Comparison of ENCODE assay signal across 7 cellular contexts in the genomic region with DNA sequence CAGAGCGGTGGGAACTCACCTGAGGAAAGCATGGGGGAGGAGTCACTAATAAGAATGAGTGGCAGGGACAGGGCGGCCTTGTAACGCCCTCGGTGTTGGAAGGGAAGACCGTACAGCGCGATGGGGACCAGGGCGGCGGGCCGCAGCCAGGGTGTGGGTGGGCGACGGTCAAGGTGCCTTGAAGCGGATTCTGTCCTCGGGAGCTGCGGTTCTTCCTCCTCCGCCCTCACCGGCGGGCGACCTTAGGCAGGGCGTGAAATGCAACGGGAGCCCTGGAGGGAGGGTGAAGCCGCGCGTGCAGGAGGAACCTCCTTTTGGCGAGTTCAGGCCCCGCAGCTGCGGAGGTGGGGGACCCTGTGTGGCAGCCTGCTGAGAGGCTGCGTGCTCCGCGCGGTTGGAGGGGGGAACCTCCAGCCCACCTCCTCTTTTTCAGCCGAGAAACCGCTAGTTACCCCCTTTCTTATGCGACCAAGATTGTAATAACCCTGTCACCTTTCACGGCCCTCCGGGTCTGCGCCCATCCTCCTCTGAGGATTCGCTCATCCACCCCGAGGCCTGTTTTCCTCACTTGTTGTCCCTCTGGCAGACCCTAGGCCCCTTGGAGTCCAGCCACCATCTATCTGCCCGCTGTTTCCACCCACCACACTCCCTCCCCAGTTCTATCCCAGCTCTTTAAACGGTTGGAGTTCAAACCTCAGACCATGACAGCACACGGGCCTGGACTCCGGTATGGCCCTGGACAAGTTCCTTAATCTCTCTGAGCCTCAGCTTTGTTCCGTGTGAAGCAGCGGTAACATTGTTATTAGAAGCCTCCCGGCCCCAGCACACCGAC. TPM values are rescaled to one million over a fixed set of nuclear protein-coding genes. Genes with fewer than 3 reads are reported as not detected.
DNase-seq lines count a peak whose midpoint lies in the region; ATAC-seq and TF ChIP-seq lines count a peak whose summit lies in the region.

No MANE protein-coding gene starts in this region.

- TF ChIP-seq RAD21 in SK-N-SH (IDR thresholded peaks at IDR 0.05; ENCODE audit: low read length) = 0 out of 2 replicates have a peak, but pooled peaks have one; percentile 0

- CTCF ChIA-PET in SK-N-SH (lab: Yijun Ruan, JAX) = interaction anchor here (0.9 to 1.8 kb wide), 3 partner anchors 15 to 153 kb away, joined by 3 to 7 read pairs (median 5); partner anchors contain the start of gene THNSL2

- peak; percentile 69 for ATAC-seq in GM18498 (IDR thresholded peaks at IDR 0.05; ENCODE audit: unreplicated experiment)

- peak overlapping the region; percentile 87 for H2AFZ ChIP-seq in GM23248
- H2AFZ ChIP-seq in KMS-11 (ENCODE audit: low read depth) = peak overlapping the region; percentile 90
- peak overlapping the region; percentile 71 for H2AFZ ChIP-seq in SK-N-SH (ENCODE audit: low read depth)

- WGBS in GM23248 (ENCODE audit: low coverage in 1 of 2, low lambda C conversion rate in 2 of 2, missing lambda C conversion rate in 2 of 2), 2 experiments = 47 to 60% methylated on average over 26 to 47 of the region's 47 CpGs
- WGBS in SK-N-SH (ENCODE audit: low lambda C conversion rate) = 60% methylated on average over 25 of the region's 47 CpGs

- H3F3A ChIP-seq in GM23248 (ENCODE audit: insufficient read depth) = peaks cover 12% of the 10 kb centered on the region; the same call in 1 of the 2 replicates
- peaks cover 10% of the 10 kb centered on the region for H3F3A ChIP-seq in SK-N-SH (replicated peaks; ENCODE audit: insufficient read depth)

- H3K9ac ChIP-seq in GM23248 (peak overlapping the region; percentile 82; the same call in 1 of the 2 replicates), KMS-11 (peak overlapping the region; percentile 81; the same call in 1 of the 2 replicates), SK-N-SH (peak overlapping the region; percentile 75; the same call in 1 of the 2 replicates)

- intact Hi-C loops in uterus (cut with DNase I; ENCODE audit: low total_unique reads) = no loop called here

- no peaks in the 10 kb centered on the region for H4K20me1 ChIP-seq in GM23248 (ENCODE audit: insufficient read depth)
- H4K20me1 ChIP-seq in KMS-11 (ENCODE audit: insufficient read depth) = no peaks in the 10 kb centered on the region
- no peaks in the 10 kb centered on the region for H4K20me1 ChIP-seq in SK-N-SH (ENCODE audit: insufficient read depth)

- H3K27ac ChIP-seq in GM23248 (no peak overlapping the region), KMS-11 (peak overlapping the region; percentile 77; the same call in 1 of the 2 replicates), SK-N-SH (ENCODE audit: low read depth in 2 of 2, low read length in 1 of 2) (peak overlapping the region in 1 of 2 experiments; percentile 93; a peak in 1 of 4 replicates), uterus (peak overlapping the region; percentile 48 to 57)

- H3K9me2 ChIP-seq in GM23248 (ENCODE audit: insufficient read depth) = no peaks in the 10 kb centered on the region
- no peaks in the 10 kb centered on the region for H3K9me2 ChIP-seq in SK-N-SH

- TF ChIP-seq CTCF in KMS-11 (conservative IDR thresholded peaks at IDR 0.05; ENCODE audit: low read depth, low read length) (no peak), SK-N-SH (IDR thresholded peaks at IDR 0.05) (no peak; the same call in 1 of the 2 replicates), uterus (IDR thresholded peaks at IDR 0.05) (no peak)

- no peak for TF ChIP-seq EP300 in SK-N-SH (IDR thresholded peaks at IDR 0.05; ENCODE audit: borderline replicate concordance in 1 of 2, low read depth in 1 of 2, low read length in 1 of 2)

- H3K4me1 ChIP-seq in GM23248 (ENCODE audit: insufficient read depth) (no peaks in the 10 kb centered on the region), KMS-11 (ENCODE audit: low read depth, poor library complexity, severe bottlenecking) (peaks cover 9% of the 10 kb centered on the region), SK-N-SH (ENCODE audit: control insufficient read depth in 1 of 2, insufficient read depth in 2 of 2, low read depth in 1 of 2, low read length in 1 of 2) (peaks cover 0 to 7% of the 10 kb centered on the region in 2 experiments; a peak in 1 of 4 replicates), mononuclear cell (ENCODE audit: insufficient read depth, low read length) (peaks cover 10% of the 10 kb centered on the region), uterus (no peaks in the 10 kb centered on the region)

- H3K27me3 ChIP-seq in GM23248 (replicated peaks; ENCODE audit: insufficient read depth) = no peaks in the 10 kb centered on the region
- no peaks in the 10 kb centered on the region for H3K27me3 ChIP-seq in KMS-11 (ENCODE audit: insufficient read depth, low read depth)
- H3K27me3 ChIP-seq in SK-N-SH (ENCODE audit: insufficient read depth) = no peaks in the 10 kb centered on the region
- H3K27me3 ChIP-seq in mononuclear cell (ENCODE audit: insufficient read depth, low read length) = no peaks in the 10 kb centered on the region
- no peaks in the 10 kb centered on the region for H3K27me3 ChIP-seq in uterus

- H3K9me3 ChIP-seq in GM23248 (ENCODE audit: low read depth) (no peaks in the 10 kb centered on the region), SK-N-SH (no peaks in the 10 kb centered on the region), mononuclear cell (ENCODE audit: low read depth, low read length) (no peaks in the 10 kb centered on the region), uterus (no peaks in the 10 kb centered on the region)

- H3K79me2 ChIP-seq in GM23248 (ENCODE audit: insufficient read depth) (no peaks in the 10 kb centered on the region), KMS-11 (ENCODE audit: insufficient read depth, low read depth) (no peaks in the 10 kb centered on the region), SK-N-SH (ENCODE audit: insufficient read depth) (no peaks in the 10 kb centered on the region)

- peak overlapping the region; percentile 84 for H3K4me2 ChIP-seq in GM23248 (ENCODE audit: unreplicated experiment)
- H3K4me2 ChIP-seq in KMS-11 = peak overlapping the region; percentile 58
- peak overlapping the region; percentile 85 for H3K4me2 ChIP-seq in SK-N-SH

- H3K4me3 ChIP-seq in GM23248 = peak overlapping the region; percentile 68
- peak overlapping the region; percentile 91 for H3K4me3 ChIP-seq in KMS-11 (IDR thresholded peaks at IDR 0.05; ENCODE audit: insufficient read depth, low read depth, low read length)
- peak overlapping the region; percentile 70 to 71 for H3K4me3 ChIP-seq in SK-N-SH (ENCODE audit: low read depth in 2 of 2, low read length in 1 of 2)
- H3K4me3 ChIP-seq in mononuclear cell (ENCODE audit: low read length) = peak overlapping the region; percentile 71
- H3K4me3 ChIP-seq in uterus = peak overlapping the region; percentile 44 to 58

- in situ Hi-C loops in GM23248 (cut with MboI) = no loop called here

- POLR2A ChIA-PET in SK-N-SH (lab: Yijun Ruan, JAX) = interaction anchor here (0.6 to 1.6 kb wide), 4 partner anchors 11 to 520 kb away, joined by 3 read pairs; no protein-coding TSS in a partner anchor

- TF ChIP-seq POLR2A in uterus (IDR thresholded peaks at IDR 0.05) = no peak

- DNase-seq in GM23248 (no peak), SK-N-SH (peak; percentile 76), uterus (no peak)
- peak; percentile 52 for DNase-seq in effector CD8-positive, alpha-beta T cell (lab: John Stamatoyannopoulos, UW)

- H3K36me3 ChIP-seq in GM23248 (ENCODE audit: low read depth) (no peaks in the 10 kb centered on the region), KMS-11 (ENCODE audit: insufficient read depth) (no peaks in the 10 kb centered on the region), SK-N-SH (replicated peaks in 1 of 2; ENCODE audit: control insufficient read depth in 1 of 2, insufficient read depth in 2 of 2, low read length in 1 of 2) (no peaks in the 10 kb centered on the region), uterus (no peaks in the 10 kb centered on the region)

TF ChIP-seq in SK-N-SH, 30 proteins besides CTCF, POLR2A, EP300 and RAD21:
- peak; percentile 75 for TF ChIP-seq PBX3 (IDR thresholded peaks at IDR 0.05)
- no peak for TF ChIP-seq POLR2AphosphoS5 (IDR thresholded peaks at IDR 0.05; ENCODE audit: low read depth, low read length)

RNA-seq across cellular contexts. Expression of gene RNU2-63P, which starts 0.8 kb away (rescaled TPM):
- total RNA-seq in GM23248 (2014; rRNA removed; shearing (Covaris generic)) = not detected in 2 replicates
- polyA plus RNA-seq in GM23248 (2016; fragmentation: Nextera tagmentation; extraction: Ambion mirVana) (not detected in 2 replicates), SK-N-SH (2012; rRNA removed) (not detected in 2 replicates)
- polyA plus RNA-seq in SK-N-SH (2012; cell fraction: cytosol; rRNA removed) = not detected in 2 replicates
- polyA plus RNA-seq in SK-N-SH (2012; cell fraction: nucleus; rRNA removed) = not detected in 2 replicates
- total RNA-seq in mononuclear cell (not detected), uterus (not detected)

RNA-seq across cellular contexts. Expression of gene KRCC1, which starts 38.4 kb away (rescaled TPM):
- 38.7 and 41.3 TPM in 2 replicates for total RNA-seq in GM23248 (2014; rRNA removed; shearing (Covaris generic))
- 33.1 and 35.4 TPM in 2 replicates for polyA plus RNA-seq in GM23248 (2016; fragmentation: Nextera tagmentation; extraction: Ambion mirVana)
- polyA plus RNA-seq in SK-N-SH (2012; rRNA removed) = 10.7 and 16.0 TPM in 2 replicates
- polyA plus RNA-seq in SK-N-SH (2012; cell fraction: cytosol; rRNA removed) = 19.2 and 24.5 TPM in 2 replicates
- polyA plus RNA-seq in SK-N-SH (2012; cell fraction: nucleus; rRNA removed) = 3.4 and 10.4 TPM in 2 replicates
- total RNA-seq in mononuclear cell = 3.5 TPM
- 10 to 100 TPM; 19.7 to 62.1 (median 30.1) TPM for total RNA-seq in uterus

RNA-seq across cellular contexts. Expression of gene SMYD1, which starts 50.5 kb away (rescaled TPM):
- not detected in 2 replicates for total RNA-seq in GM23248 (2014; rRNA removed; shearing (Covaris generic))
- 0.09 TPM in 1 of 2 replicates, not detected in the other for polyA plus RNA-seq in GM23248 (2016; fragmentation: Nextera tagmentation; extraction: Ambion mirVana)
- 0.06 TPM in 1 of 2 replicates, not detected in the other for polyA plus RNA-seq in SK-N-SH (2012; rRNA removed)
- polyA plus RNA-seq in SK-N-SH (2012; cell fraction: cytosol; rRNA removed) = 0.01 and 0.03 TPM in 2 replicates
- not detected in 2 replicates for polyA plus RNA-seq in SK-N-SH (2012; cell fraction: nucleus; rRNA removed)
- total RNA-seq in mononuclear cell = under 0.01 TPM
- under 1 TPM in 1 of 4 donors, not detected in 3; 0.07 TPM for total RNA-seq in uterus

Comparison
In these comparisons a context has a peak if more than half of its experiments do, and no peak if none do; other contexts are left out.
1. DNase-seq: peak in SK-N-SH (single experiment) and effector CD8-positive, alpha-beta T cell (single experiment); none in GM23248 (single experiment) and uterus (0 of 2).
2. Peak in every context shown above with its lines, with median percentiles within 50 percentile points of each other: H2AFZ ChIP-seq, H3K4me2 ChIP-seq, H3K4me3 ChIP-seq and H3K9ac ChIP-seq.